Comparison of ENCODE assay signal across 8 cellular contexts in the genomic region with DNA sequence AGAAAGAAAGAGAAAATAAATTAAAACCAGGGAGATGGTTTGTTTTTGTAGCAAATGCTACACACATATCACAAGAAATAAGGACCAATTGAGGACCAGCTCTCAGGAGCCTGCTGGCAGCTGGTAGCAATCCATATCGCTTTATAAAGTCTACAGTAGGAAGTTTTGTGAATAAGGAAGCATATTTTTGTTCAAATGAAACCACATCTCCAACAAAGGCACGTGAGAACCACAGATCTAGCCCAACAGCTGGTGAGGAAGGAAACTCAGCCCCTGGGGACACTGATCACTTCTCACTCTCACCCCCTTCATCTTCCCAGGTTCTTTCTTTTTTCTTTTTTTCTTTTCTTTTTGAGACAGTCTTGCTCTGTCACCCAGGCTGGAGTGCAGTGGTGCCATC. TPM values are rescaled to one million over a fixed set of nuclear protein-coding genes. Genes with fewer than 3 reads are reported as not detected.
DNase-seq lines count a peak whose midpoint lies in the region; ATAC-seq and TF ChIP-seq lines count a peak whose summit lies in the region.
"Not testable (repeated sequence)": the region's sequence is repeated elsewhere in the genome, so short reads cannot be mapped to it uniquely, and the experiment has no call there.

No MANE protein-coding gene starts in this region.

- TF ChIP-seq POLR2A in Peyer's patch (IDR thresholded peaks at IDR 0.05): not testable (repeated sequence)

- H3K4me1 ChIP-seq in Peyer's patch; mucosa of descending colon (ENCODE audit: low read depth): not testable (repeated sequence)

- DNase-seq in Peyer's patch (peak in 2 of 3 donors; percentile 56 to 68), mucosa of descending colon (peak in 1 of 3 donors; percentile 3)
- peak; percentile 25 for DNase-seq in stimulated activated naive B cell treated with anti-CD40 and anti-IgM and Interleukin-4, amounts not matched to agents 10 μg/mL and 1 μg/mL and 100 μg/mL, for 72 hours

- H3K9me3 Mint-ChIP-seq in stimulated activated naive B cell treated with anti-CD40 and anti-IgM and Interleukin-4, amounts not matched to agents 10 μg/mL and 1 μg/mL and 100 μg/mL, for 72 hours: not testable (repeated sequence)

- intact Hi-C loops in mucosa of descending colon (cut with DNase I, micrococcal nuclease): not testable (repeated sequence)

- TF ChIP-seq CTCF in Peyer's patch (IDR thresholded peaks at IDR 0.05); mucosa of descending colon (IDR thresholded peaks at IDR 0.05): not testable (repeated sequence)

- not testable (repeated sequence) for H3K27ac Mint-ChIP-seq in stimulated activated naive B cell treated with anti-CD40 and anti-IgM and Interleukin-4, amounts not matched to agents 10 μg/mL and 1 μg/mL and 100 μg/mL, for 72 hours

- H3K4me1 Mint-ChIP-seq in stimulated activated naive B cell treated with anti-CD40 and anti-IgM and Interleukin-4, amounts not matched to agents 10 μg/mL and 1 μg/mL and 100 μg/mL, for 72 hours: not testable (repeated sequence)

- not testable (repeated sequence) for H3K27me3 Mint-ChIP-seq in stimulated activated naive B cell treated with anti-CD40 and anti-IgM and Interleukin-4, amounts not matched to agents 10 μg/mL and 1 μg/mL and 100 μg/mL, for 72 hours

- not testable (repeated sequence) for H3K4me3 Mint-ChIP-seq in stimulated activated naive B cell treated with anti-CD40 and anti-IgM and Interleukin-4, amounts not matched to agents 10 μg/mL and 1 μg/mL and 100 μg/mL, for 72 hours

- H3K4me3 ChIP-seq in Peyer's patch, mucosa of descending colon: not testable (repeated sequence)

- not testable (repeated sequence) for H3K9me3 ChIP-seq in Peyer's patch, mucosa of descending colon

- H3K27ac ChIP-seq in Peyer's patch: not testable (repeated sequence)

- not testable (repeated sequence) for H3K36me3 ChIP-seq in Peyer's patch; mucosa of descending colon (ENCODE audit: low read depth)

- H3K36me3 Mint-ChIP-seq in stimulated activated naive B cell treated with anti-CD40 and anti-IgM and Interleukin-4, amounts not matched to agents 10 μg/mL and 1 μg/mL and 100 μg/mL, for 72 hours: not testable (repeated sequence)

- peak; percentile 58 for ATAC-seq in GM18517 (IDR thresholded peaks at IDR 0.05; ENCODE audit: unreplicated experiment)
- peak; percentile 48 for ATAC-seq in GM21367 (IDR thresholded peaks at IDR 0.05; ENCODE audit: unreplicated experiment)
- peak; percentile 53 for ATAC-seq in GM21786 (IDR thresholded peaks at IDR 0.05; ENCODE audit: unreplicated experiment)
- peak; percentile 48 for ATAC-seq in HG02981 (IDR thresholded peaks at IDR 0.05; ENCODE audit: unreplicated experiment)
- ATAC-seq in esophagus mucosa: peak; percentile 25
- ATAC-seq in mucosa of descending colon: peak; percentile 67
- ATAC-seq in stimulated activated naive B cell treated with anti-CD40 and anti-IgM and Interleukin-4, amounts not matched to agents 10 μg/mL and 1 μg/mL and 100 μg/mL, for 72 hours (replicated peaks): peak; percentile 33 to 51

- H3K27me3 ChIP-seq in Peyer's patch: not testable (repeated sequence)

RNA-seq across cellular contexts. Expression of a gene that starts 46.2 kb away (rescaled TPM):
- total RNA-seq in Peyer's patch (10 to 100 TPM; 18.2 to 27.7 (median 25.2) TPM), esophagus mucosa (22.1 TPM), mucosa of descending colon (10 to 100 TPM; 18.9 to 26.7 (median 21.0) TPM)
